In genomic region chr7:134782121-134782623, GRCh38 we compare ENCODE assay signal across 1 cellular context.
TF ChIP-seq lines count a peak whose summit lies in the region.

No MANE protein-coding gene starts in this region.

TF ChIP-seq in WTC11, 78 proteins besides CTCF, POLR2A, EP300 and RAD21 (continued from another document):
- TF ChIP-seq, protein P1, sequence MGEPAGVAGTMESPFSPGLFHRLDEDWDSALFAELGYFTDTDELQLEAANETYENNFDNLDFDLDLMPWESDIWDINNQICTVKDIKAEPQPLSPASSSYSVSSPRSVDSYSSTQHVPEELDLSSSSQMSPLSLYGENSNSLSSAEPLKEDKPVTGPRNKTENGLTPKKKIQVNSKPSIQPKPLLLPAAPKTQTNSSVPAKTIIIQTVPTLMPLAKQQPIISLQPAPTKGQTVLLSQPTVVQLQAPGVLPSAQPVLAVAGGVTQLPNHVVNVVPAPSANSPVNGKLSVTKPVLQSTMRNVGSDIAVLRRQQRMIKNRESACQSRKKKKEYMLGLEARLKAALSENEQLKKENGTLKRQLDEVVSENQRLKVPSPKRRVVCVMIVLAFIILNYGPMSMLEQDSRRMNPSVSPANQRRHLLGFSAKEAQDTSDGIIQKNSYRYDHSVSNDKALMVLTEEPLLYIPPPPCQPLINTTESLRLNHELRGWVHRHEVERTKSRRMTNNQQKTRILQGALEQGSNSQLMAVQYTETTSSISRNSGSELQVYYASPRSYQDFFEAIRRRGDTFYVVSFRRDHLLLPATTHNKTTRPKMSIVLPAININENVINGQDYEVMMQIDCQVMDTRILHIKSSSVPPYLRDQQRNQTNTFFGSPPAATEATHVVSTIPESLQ (CRISPR knock-in tag; IDR thresholded peaks at IDR 0.05) = no peak
- TF ChIP-seq FOXK1 (CRISPR knock-in tag; IDR thresholded peaks at IDR 0.05) (no peak), ZNF671 (CRISPR knock-in tag; IDR thresholded peaks at IDR 0.05) (no peak), GABPB1 (CRISPR knock-in tag; IDR thresholded peaks at IDR 0.05) (no peak), TEAD4 (CRISPR knock-in tag; IDR thresholded peaks at IDR 0.05) (no peak)
